8 cellular contexts compared by ENCODE assay signal in the genomic region with DNA sequence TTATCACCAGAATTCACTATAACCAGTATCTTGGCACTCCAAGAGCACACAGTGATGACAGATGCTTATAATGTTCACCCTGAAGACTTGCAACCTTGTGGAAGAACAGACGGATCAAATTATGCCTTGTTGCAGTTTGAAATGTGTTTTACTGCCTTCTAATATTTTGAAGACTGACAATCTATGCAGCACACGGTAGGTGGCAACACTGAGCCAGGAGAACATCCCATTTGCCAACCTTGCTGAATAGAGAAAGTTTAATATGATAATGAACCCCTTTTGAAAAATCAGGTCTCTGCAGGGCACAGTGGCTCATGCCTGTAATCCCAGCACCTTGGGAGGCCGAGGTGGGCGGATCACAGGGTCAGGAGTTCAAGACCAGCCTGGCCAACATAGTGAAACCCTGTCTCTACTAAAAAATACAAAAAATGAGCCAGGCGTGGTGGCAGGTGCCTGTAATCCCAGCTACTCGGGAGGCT.
DNase-seq lines count a peak whose midpoint lies in the region; ATAC-seq and TF ChIP-seq lines count a peak whose summit lies in the region.
"Not testable (repeated sequence)": the region's sequence is repeated elsewhere in the genome, so short reads cannot be mapped to it uniquely, and the experiment has no call there.

No MANE protein-coding gene starts in this region.

- intact Hi-C loops in PC-3 (cut with micrococcal nuclease), result not testable (repeated sequence)

- CTCF ChIA-PET in PC-3 (lab: Charles Lee), result not testable (repeated sequence)

- not testable (repeated sequence) for H3K27ac ChIP-seq in PC-3 (ENCODE audit: low read length)

- not testable (repeated sequence) for H3K9me3 ChIP-seq in PC-3 (ENCODE audit: low read length)

- H3K4me3 Mint-ChIP-seq in activated naive CD8-positive, alpha-beta T cell treated with anti-CD3 and anti-CD28 coated beads, Interleukin-2, amount 50 U/mL, for 24 hours, result not testable (repeated sequence)

- not testable (repeated sequence) for H3K9me3 Mint-ChIP-seq in activated naive CD8-positive, alpha-beta T cell treated with anti-CD3 and anti-CD28 coated beads, Interleukin-2, amount 50 U/mL, for 24 hours

- H3K27ac Mint-ChIP-seq in activated naive CD8-positive, alpha-beta T cell treated with anti-CD3 and anti-CD28 coated beads, Interleukin-2, amount 50 U/mL, for 24 hours, result peak overlapping the region; percentile 27

- not testable (repeated sequence) for H3K79me2 ChIP-seq in PC-3 (ENCODE audit: low read length)

- POLR2A ChIA-PET in PC-3 (lab: Charles Lee; ENCODE audit: unreplicated experiment), result not testable (repeated sequence)

- not testable (repeated sequence) for BruUV-seq in PC-3 (replicated peaks; lab: Mats Ljungman, UMichigan)

- TF ChIP-seq CTCF in PC-3 (conservative IDR thresholded peaks at IDR 0.05; ENCODE audit: low read depth, low read length), result peak; percentile 70
- TF ChIP-seq CTCF in fibroblast of the aortic adventitia (IDR thresholded peaks at IDR 0.05; ENCODE audit: insufficient read depth, low read length), result peak; percentile 82

- not testable (repeated sequence) for H3K4me1 ChIP-seq in PC-3 (ENCODE audit: insufficient read depth, low read length)

- not testable (repeated sequence) for H3K9ac ChIP-seq in PC-3 (ENCODE audit: low read length)

- not testable (repeated sequence) for H2AFZ ChIP-seq in PC-3 (ENCODE audit: low read length)

- not testable (repeated sequence) for H3K4me3 ChIP-seq in PC-3 (ENCODE audit: low read length); fibroblast of the aortic adventitia (ENCODE audit: low read depth, low read length)

- not testable (repeated sequence) for H3K36me3 ChIP-seq in PC-3 (ENCODE audit: low read depth, low read length)

- in situ Hi-C loops in Caki2 (cut with HindIII; ENCODE audit: low pct_unique_long_range_greater_than_20kb, low sequenced_read_pairs), result not testable (repeated sequence)

- H3K27me3 Mint-ChIP-seq in activated naive CD8-positive, alpha-beta T cell treated with anti-CD3 and anti-CD28 coated beads, Interleukin-2, amount 50 U/mL, for 24 hours, result peaks cover 20% of the 10 kb centered on the region

- not testable (repeated sequence) for H3K36me3 Mint-ChIP-seq in activated naive CD8-positive, alpha-beta T cell treated with anti-CD3 and anti-CD28 coated beads, Interleukin-2, amount 50 U/mL, for 24 hours (ENCODE audit: low read depth)

- not testable (repeated sequence) for H3F3A ChIP-seq in PC-3 (ENCODE audit: low read length, unreplicated experiment)

- not testable (repeated sequence) for H3K9me2 ChIP-seq in PC-3 (replicated peaks; ENCODE audit: low read length)

- H3K4me2 ChIP-seq in PC-3 (ENCODE audit: low read length), result not testable (repeated sequence)

- peak; percentile 20 for DNase-seq in Caki2 (ENCODE audit: low read depth)
- peak; percentile 16 for DNase-seq in MV-4-11 (lab: John Stamatoyannopoulos, UW)
- peak; percentile 63 for DNase-seq in PC-3
- peak; percentile 32 for DNase-seq in activated naive CD8-positive, alpha-beta T cell treated with anti-CD3 and anti-CD28 coated beads, Interleukin-2, amount 50 U/mL, for 24 hours
- DNase-seq in fibroblast of the aortic adventitia (ENCODE audit: low read depth), result peak; percentile 45
- peak; percentile 52 for DNase-seq in medulla oblongata (ENCODE audit: extremely low spot score)
- peak; percentile 37 for DNase-seq in stromal cell of bone marrow (ENCODE audit: low read depth)

- H4K20me1 ChIP-seq in PC-3 (ENCODE audit: low read length), result not testable (repeated sequence)

- not testable (repeated sequence) for H3K27me3 ChIP-seq in PC-3 (ENCODE audit: low read length)

- ATAC-seq in GM21723 (IDR thresholded peaks at IDR 0.05; ENCODE audit: unreplicated experiment) (peak; percentile 75), PC-3 (peak; percentile 64)
- ATAC-seq in activated naive CD8-positive, alpha-beta T cell treated with anti-CD3 and anti-CD28 coated beads, Interleukin-2, amount 50 U/mL, for 24 hours, result not testable (repeated sequence)

- H3K4me1 Mint-ChIP-seq in activated naive CD8-positive, alpha-beta T cell treated with anti-CD3 and anti-CD28 coated beads, Interleukin-2, amount 50 U/mL, for 24 hours, result not testable (repeated sequence)
